ENCODE assay signal across 36 cellular contexts in genomic region chr5:14568333-14568732, GRCh38. TPM values are rescaled to one million over a fixed set of nuclear protein-coding genes. Genes with fewer than 3 reads are reported as not detected.
"Had no signal": no experiment of that assay in that cellular context is flagged by ENCODE, and none has a peak within 500 bp of the region (broad histone marks: within the 10 kb centered on the region; RNA-seq: fewer than 3 reads in every experiment).

No MANE protein-coding gene starts in this region.

- DNase-seq: Karpas-422, MG63, MM.1S, MV-4-11, NCI-H1048, NCI-H1092, NCI-H1092 treated with DMSO at 0.1 percent for 48 hours, NCI-H1105, NCI-H1105 treated with DMSO at 0.1 percent for 48 hours, NCI-H1417, NCI-H1417 treated with DMSO at 0.1 percent for 48 hours, NCI-H1436, NCI-H1436 treated with DMSO at 0.1 percent for 48 hours, NCI-H146, NCI-H1694, NCI-H1694 treated with DMSO at 0.1 percent for 48 hours, NCI-H187, NCI-H187 treated with DMSO at 0.1 percent for 48 hours, NCI-H1930, NCI-H2029, NCI-H2029 treated with DMSO at 0.1 percent for 48 hours, NCI-H2081, NCI-H2081 treated with DMSO at 0.1 percent for 48 hours, NCI-H2107, NCI-H2171, NCI-H2171 treated with DMSO at 0.1 percent for 48 hours, NCI-H2227 treated with DMSO at 0.1 percent for 48 hours, NCI-H226, NCI-H345, NCI-H446, NCI-H446 treated with DMSO at 0.1 percent for 48 hours, NCI-H510A, NCI-H510A treated with DMSO at 0.1 percent for 48 hours, NCI-H524, NCI-H524 treated with DMSO at 0.1 percent for 48 hours had no signal

- H3K4me3 ChIP-seq: MG63 had no signal

- H3K27me3 ChIP-seq: MG63 had no signal

- H3K36me3 ChIP-seq: MG63 had no signal

RNA-seq across cellular contexts. Expression of gene OTULINL, which starts 13.3 kb away (rescaled TPM):
- total RNA-seq: MCF 10A had no signal
